10 cellular contexts compared by ENCODE assay signal in the genomic region with DNA sequence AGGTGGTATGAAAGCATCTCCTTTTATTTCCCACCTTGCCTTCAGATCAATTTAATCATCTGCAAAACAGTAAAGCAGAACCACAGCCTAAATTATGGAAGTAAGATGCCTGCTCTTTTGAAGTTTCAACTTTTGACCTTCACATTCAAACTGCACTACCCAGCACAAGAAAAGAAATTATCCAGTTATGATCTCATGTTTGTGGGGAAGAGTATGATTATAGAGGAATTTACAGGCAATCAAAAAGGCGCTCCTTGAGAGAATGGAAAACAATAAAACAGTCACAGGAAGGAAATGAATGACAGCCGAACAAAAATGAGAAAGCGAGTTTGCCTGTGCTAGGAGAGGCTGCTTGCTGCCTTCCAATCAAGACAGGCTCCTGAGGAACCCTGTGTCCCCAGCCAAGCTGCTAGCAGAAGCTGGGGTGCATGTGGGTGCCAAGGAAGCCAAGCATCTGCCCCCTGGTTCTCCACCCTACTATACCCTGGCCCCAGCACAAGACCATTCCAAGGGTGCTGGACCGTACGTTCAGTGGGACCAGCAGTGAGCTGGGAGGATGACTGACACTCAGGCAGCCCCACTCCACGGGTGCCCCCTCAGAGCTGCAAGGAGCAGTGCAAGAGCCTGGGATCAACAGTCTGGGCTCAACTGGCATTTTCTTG. TPM values are rescaled to one million over a fixed set of nuclear protein-coding genes. Genes with fewer than 3 reads are reported as not detected.
A peak's percentile ranks its signal among the peaks of the same experiment; 100 is the strongest.
DNase-seq lines count a peak whose midpoint lies in the region; ATAC-seq lines count a peak whose summit lies in the region.
"Had no signal": no experiment of that assay in that cellular context is flagged by ENCODE, and none has a peak within 500 bp of the region (broad histone marks: within the 10 kb centered on the region; RNA-seq: fewer than 3 reads in every experiment).

No MANE protein-coding gene starts in this region.

- peak; percentile 66 for DNase-seq in Daoy (ENCODE audit: low read depth)
- peak; percentile 19 for DNase-seq in MV-4-11 (lab: John Stamatoyannopoulos, UW)
- peak; percentile 19 for DNase-seq in cerebellum (ENCODE audit: low spot score)
- peak; percentile 51 for DNase-seq in non-pigmented ciliary epithelial cell (ENCODE audit: low read depth)
- no peak for DNase-seq in NCI-H2196 treated with DMSO at 0.1 percent for 48 hours (lab: John Stamatoyannopoulos, UW; ENCODE audit: unreplicated experiment)
- no peak for DNase-seq in NCI-H146 (lab: John Stamatoyannopoulos, UW)
- DNase-seq in activated T-cell treated with anti-CD3 and anti-CD28 coated beads, Interleukin-2, amount 50 U/mL, for 1 hour, result no peak
- DNase-seq: activated CD4-positive, alpha-beta T cell treated with anti-CD3 and anti-CD28 coated beads for 4 hours; NCI-H2081 treated with DMSO at 0.1 percent for 48 hours had no signal

- ATAC-seq in activated CD4-positive, CD25-positive, alpha-beta regulatory T cell treated with anti-CD3 and anti-CD28 coated beads, Interleukin-2, amount 50 U/mL, for 24 hours, result no peak

RNA-seq across cellular contexts. Expression of a gene that starts 47.8 kb away (rescaled TPM):
- total RNA-seq in Daoy (2014; rRNA removed; shearing (Covaris generic)), result 65.2 and 87.3 TPM in 2 replicates
- total RNA-seq in cerebellum, result 24.6 TPM

Comparison
In these comparisons a context has a peak if more than half of its experiments do, and no peak if none do; other contexts are left out.
1. DNase-seq: peak in Daoy (single experiment), MV-4-11 (single experiment), cerebellum (single experiment) and non-pigmented ciliary epithelial cell (single experiment); none in NCI-H2196 treated with DMSO at 0.1 percent for 48 hours (single experiment), NCI-H146 (single experiment) and activated T-cell treated with anti-CD3 and anti-CD28 coated beads, Interleukin-2, amount 50 U/mL, for 1 hour (single experiment).